1 cellular context compared by ENCODE assay signal in genomic region chr13:20465218-20465879, GRCh38.
A peak's percentile ranks its signal among the peaks of the same experiment; 100 is the strongest.
TF ChIP-seq lines count a peak whose summit lies in the region.

No MANE protein-coding gene starts in this region.

TF ChIP-seq in HEK293, 187 proteins besides CTCF, POLR2A, EP300 and RAD21 (continued from another document):
- TF ChIP-seq, protein P1, sequence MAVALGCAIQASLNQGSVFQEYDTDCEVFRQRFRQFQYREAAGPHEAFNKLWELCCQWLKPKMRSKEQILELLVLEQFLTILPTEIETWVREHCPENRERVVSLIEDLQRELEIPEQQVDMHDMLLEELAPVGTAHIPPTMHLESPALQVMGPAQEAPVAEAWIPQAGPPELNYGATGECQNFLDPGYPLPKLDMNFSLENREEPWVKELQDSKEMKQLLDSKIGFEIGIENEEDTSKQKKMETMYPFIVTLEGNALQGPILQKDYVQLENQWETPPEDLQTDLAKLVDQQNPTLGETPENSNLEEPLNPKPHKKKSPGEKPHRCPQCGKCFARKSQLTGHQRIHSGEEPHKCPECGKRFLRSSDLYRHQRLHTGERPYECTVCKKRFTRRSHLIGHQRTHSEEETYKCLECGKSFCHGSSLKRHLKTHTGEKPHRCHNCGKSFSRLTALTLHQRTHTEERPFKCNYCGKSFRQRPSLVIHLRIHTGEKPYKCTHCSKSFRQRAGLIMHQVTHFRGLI (tag by site-specific recombination; IDR thresholded peaks at IDR 0.05), result peak; percentile 86
- TF ChIP-seq, protein P2, sequence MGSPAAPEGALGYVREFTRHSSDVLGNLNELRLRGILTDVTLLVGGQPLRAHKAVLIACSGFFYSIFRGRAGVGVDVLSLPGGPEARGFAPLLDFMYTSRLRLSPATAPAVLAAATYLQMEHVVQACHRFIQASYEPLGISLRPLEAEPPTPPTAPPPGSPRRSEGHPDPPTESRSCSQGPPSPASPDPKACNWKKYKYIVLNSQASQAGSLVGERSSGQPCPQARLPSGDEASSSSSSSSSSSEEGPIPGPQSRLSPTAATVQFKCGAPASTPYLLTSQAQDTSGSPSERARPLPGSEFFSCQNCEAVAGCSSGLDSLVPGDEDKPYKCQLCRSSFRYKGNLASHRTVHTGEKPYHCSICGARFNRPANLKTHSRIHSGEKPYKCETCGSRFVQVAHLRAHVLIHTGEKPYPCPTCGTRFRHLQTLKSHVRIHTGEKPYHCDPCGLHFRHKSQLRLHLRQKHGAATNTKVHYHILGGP (tag by site-specific recombination; IDR thresholded peaks at IDR 0.05), result no peak
- no peak for TF ChIP-seq ZNF600 (tag by site-specific recombination; IDR thresholded peaks at IDR 0.05)
- peak; percentile 79 for TF ChIP-seq ZFP69B (tag by site-specific recombination; IDR thresholded peaks at IDR 0.05)
- 0 out of 2 replicates have a peak, but pooled peaks have one; percentile 11 for TF ChIP-seq ZNF398 (tag by site-specific recombination; IDR thresholded peaks at IDR 0.05)
- TF ChIP-seq MZF1 (tag by site-specific recombination; IDR thresholded peaks at IDR 0.05; ENCODE audit: borderline replicate concordance), result peak; percentile 60; the same call in 1 of the 2 replicates
- TF ChIP-seq ZIC2 (tag by site-specific recombination; IDR thresholded peaks at IDR 0.05), result no peak
- TF ChIP-seq ZNF530 (tag by site-specific recombination; IDR thresholded peaks at IDR 0.05; ENCODE audit: low read depth), result no peak
- TF ChIP-seq ZNF677 (tag by site-specific recombination; IDR thresholded peaks at IDR 0.05), result no peak
